Comparison of ENCODE assay signal across 23 cellular contexts in genomic region chr5:53084856-53085255, GRCh38.
"Had no signal": no experiment of that assay in that cellular context is flagged by ENCODE, and none has a peak within 500 bp of the region (broad histone marks: within the 10 kb centered on the region; RNA-seq: fewer than 3 reads in every experiment).

No MANE protein-coding gene starts in this region.

- H3K4me1 ChIP-seq: colonic mucosa had no signal

- DNase-seq: activated CD4-positive, alpha-beta T cell treated with anti-CD3 and anti-CD28 coated beads, Interleukin-2, amount 50 U/mL, for 1 hour; activated CD4-positive, CD25-positive, alpha-beta regulatory T cell treated with anti-CD3 and anti-CD28 coated beads, Interleukin-2, amount 50 U/mL, for 72 hours; activated CD8-positive, alpha-beta memory T cell treated with anti-CD3 and anti-CD28 coated beads, Interleukin-2, amount 10 ng/mL, durations not matched to agents 7 days and 5 days; activated effector memory CD4-positive, alpha-beta T cell treated with anti-CD3 and anti-CD28 coated beads, Interleukin-2, amount 50 U/mL, for 16 hours; activated naive CD4-positive, alpha-beta T cell treated with Interleukin-2 at 50 U/mL for 16 hours; activated T-cell treated with anti-CD3 and anti-CD28 coated beads, Interleukin-2, amount 50 U/mL, for 24 hours; aorta; caudate nucleus; colonic mucosa; MM.1S; NCI-H1105; NCI-H1436; NCI-H1694 treated with DMSO at 0.1 percent for 48 hours; NCI-H2029 treated with DMSO at 0.1 percent for 48 hours; NCI-H2171; NCI-H226; NCI-H526; NCI-H774; SIG-M5; T-helper 9 cell had no signal

- H3K36me3 ChIP-seq: breast epithelium, colonic mucosa had no signal

- H3K9me3 Mint-ChIP-seq: activated T-cell treated with anti-CD3 and anti-CD28 coated beads, Interleukin-2, amount 50 U/mL, for 24 hours; WTC11 had no signal

- H3K27ac Mint-ChIP-seq: activated T-cell treated with anti-CD3 and anti-CD28 coated beads, Interleukin-2, amount 50 U/mL, for 24 hours; WTC11 had no signal

- H3K27me3 ChIP-seq: breast epithelium, colonic mucosa had no signal

- ATAC-seq: activated CD8-positive, alpha-beta memory T cell treated with anti-CD3 and anti-CD28 coated beads, Interleukin-2, amount 10 ng/mL, durations not matched to agents 7 days and 5 days; WTC11 had no signal

- H3K4me3 ChIP-seq: breast epithelium, colonic mucosa had no signal

- H3K27ac ChIP-seq: breast epithelium, colonic mucosa, KMS-11 had no signal

- H3K27me3 Mint-ChIP-seq: activated CD8-positive, alpha-beta memory T cell treated with anti-CD3 and anti-CD28 coated beads, Interleukin-2, amount 10 ng/mL, durations not matched to agents 7 days and 5 days had no signal

- H3K36me3 Mint-ChIP-seq: WTC11 had no signal

- H3K4me3 Mint-ChIP-seq: activated CD8-positive, alpha-beta memory T cell treated with anti-CD3 and anti-CD28 coated beads, Interleukin-2, amount 10 ng/mL, durations not matched to agents 7 days and 5 days; activated T-cell treated with anti-CD3 and anti-CD28 coated beads, Interleukin-2, amount 50 U/mL, for 24 hours; WTC11 had no signal

- H3K4me1 Mint-ChIP-seq: WTC11 had no signal

- H3K9me3 ChIP-seq: breast epithelium, colonic mucosa had no signal
